Comparison of ENCODE assay signal across 10 cellular contexts in genomic region chr10:35369049-35369760, GRCh38. TPM values are rescaled to one million over a fixed set of nuclear protein-coding genes. Genes with fewer than 3 reads are reported as not detected.
DNase-seq lines count a peak whose midpoint lies in the region; ATAC-seq and TF ChIP-seq lines count a peak whose summit lies in the region.
"Had no signal": no experiment of that assay in that cellular context is flagged by ENCODE, and none has a peak within 500 bp of the region (broad histone marks: within the 10 kb centered on the region; RNA-seq: fewer than 3 reads in every experiment).

No MANE protein-coding gene starts in this region.

- no peak overlapping the region for H2BK120ac ChIP-seq in IMR-90 (ENCODE audit: low read depth, low read length)

- H3K4me1 ChIP-seq in IMR-90 (ENCODE audit: control insufficient read depth, insufficient read depth, low read length) (peaks cover 10% of the 10 kb centered on the region), adipocyte (ENCODE audit: control insufficient read depth, insufficient read depth, low read length) (peaks cover 22% of the 10 kb centered on the region), stomach smooth muscle (ENCODE audit: control insufficient read depth, insufficient read depth, low read length) (peaks cover 27% of the 10 kb centered on the region)

- H3K9me3 ChIP-seq in IMR-90 (ENCODE audit: control insufficient read depth, insufficient read depth, low read length), result no peaks in the 10 kb centered on the region
- no peaks in the 10 kb centered on the region for H3K9me3 ChIP-seq in adipocyte (ENCODE audit: control insufficient read depth, low read length)
- no peaks in the 10 kb centered on the region for H3K9me3 ChIP-seq in stomach smooth muscle (ENCODE audit: control insufficient read depth in 2 of 2, low read length in 2 of 2)

- no peak for TF ChIP-seq POLR2A in IMR-90 (IDR thresholded peaks at IDR 0.05; ENCODE audit: low read depth, low read length)

- no peak for TF ChIP-seq RAD21 in IMR-90 (IDR thresholded peaks at IDR 0.05; ENCODE audit: low read length)

- no peak overlapping the region; a peak in 1 of 4 replicates for H4K8ac ChIP-seq in IMR-90 (ENCODE audit: low read depth in 2 of 2, low read length in 2 of 2)

- H3K4me2 ChIP-seq in IMR-90 (ENCODE audit: low read depth, low read length), result peak overlapping the region; percentile 15; the same call in 1 of the 2 replicates

- no peak overlapping the region for H3K4me3 ChIP-seq in IMR-90 (ENCODE audit: insufficient read depth, low read depth, low read length)
- no peak overlapping the region for H3K4me3 ChIP-seq in adipocyte (ENCODE audit: low read length)
- H3K4me3 ChIP-seq in stomach smooth muscle (ENCODE audit: low read length in 2 of 2), result peak overlapping the region in 1 of 2 donors; percentile 40

- in situ Hi-C loops in IMR-90 (cut with MboI; ENCODE audit: low sequenced_read_pairs), result no loop called here

- WGBS in IMR-90 (ENCODE audit: extremely low coverage in 2 of 2, insufficient read length in 1 of 2), 2 experiments, result 39% methylated on average over 4 of the region's 7 CpGs; no CpG with 5 or more reads in 1 of the 2 experiments

- peaks cover 25% of the 10 kb centered on the region for H3K9me1 ChIP-seq in IMR-90 (ENCODE audit: insufficient read depth, low read length)

- H3K4ac ChIP-seq in IMR-90 (ENCODE audit: low read depth, low read length), result no peak overlapping the region

- TF ChIP-seq CTCF in IMR-90 (conservative IDR thresholded peaks at IDR 0.05; ENCODE audit: low read depth, low read length), result no peak

- peak overlapping the region; percentile 9 for H2AFZ ChIP-seq in IMR-90 (replicated peaks; ENCODE audit: low read length, poor library complexity)

- dilution Hi-C loops in IMR-90 (cut with HindIII; ENCODE audit: low sequenced_read_pairs, unreplicated experiment), result no loop called here

- H3K23ac ChIP-seq in IMR-90 (ENCODE audit: low read depth, low read length), result no peak overlapping the region

- ATAC-seq in IMR-90 (ENCODE audit: low read depth), result peak; percentile 74
- no peak for ATAC-seq in HG03521 (IDR thresholded peaks at IDR 0.05; ENCODE audit: unreplicated experiment)

- H3K27ac ChIP-seq in IMR-90 (ENCODE audit: insufficient read depth, low read length), result peak overlapping the region; percentile 30; the same call in 1 of the 2 replicates
- H3K27ac ChIP-seq in stomach smooth muscle (ENCODE audit: low read length), result peak overlapping the region; percentile 42

- no peak overlapping the region for H4K5ac ChIP-seq in IMR-90 (ENCODE audit: low read depth, low read length)

- no peak overlapping the region for H3K18ac ChIP-seq in IMR-90 (ENCODE audit: low read depth, low read length)

- H4K91ac ChIP-seq in IMR-90 (ENCODE audit: insufficient read depth, low read depth, low read length), result no peak overlapping the region

- intact Hi-C loops in IMR-90 (cut with micrococcal nuclease), result no loop called here

- DNase-seq in IMR-90 (peak; percentile 36), adipocyte (ENCODE audit: low read depth) (peak; percentile 27), left kidney (ENCODE audit: low read depth, low spot score) (peak; percentile 21), NCI-H748 treated with DMSO at 0.1 percent for 48 hours (lab: John Stamatoyannopoulos, UW) (no peak), mucosa of gallbladder (ENCODE audit: low spot score) (no peak), GOT3 (lab: John Stamatoyannopoulos, UW) (no peak)
- DNase-seq: activated CD8-positive, alpha-beta memory T cell treated with anti-CD3 and anti-CD28 coated beads, Interleukin-2, amount 50 U/mL, for 4 hours; RPMI8226 had no signal

- H3K9ac ChIP-seq in IMR-90 (ENCODE audit: low read depth, low read length) (no peak overlapping the region), adipocyte (ENCODE audit: low read length) (no peak overlapping the region), stomach smooth muscle (ENCODE audit: low read length in 2 of 2) (no peak overlapping the region)

- no peak overlapping the region for H3K56ac ChIP-seq in IMR-90 (ENCODE audit: extremely low read depth, insufficient read depth, low read length)

- no TSS peak for BruUV-seq in IMR-90 (replicated peaks; lab: Mats Ljungman, UMichigan)

- CTCF ChIA-PET in IMR-90 (lab: Yijun Ruan, JAX), result no interaction called here

- H3K36me3 ChIP-seq in IMR-90 (ENCODE audit: control insufficient read depth, insufficient read depth, low read length) (no peaks in the 10 kb centered on the region), adipocyte (ENCODE audit: control insufficient read depth, insufficient read depth, low read length, severe bottlenecking) (no peaks in the 10 kb centered on the region), stomach smooth muscle (ENCODE audit: control insufficient read depth in 2 of 2, insufficient read depth in 2 of 2, low read length in 2 of 2) (no peaks in the 10 kb centered on the region)

- H3K27me3 ChIP-seq in IMR-90 (ENCODE audit: control insufficient read depth, insufficient read depth, low read length) (no peaks in the 10 kb centered on the region), adipocyte (replicated peaks; ENCODE audit: control insufficient read depth, insufficient read depth, low read length) (no peaks in the 10 kb centered on the region), stomach smooth muscle (ENCODE audit: control insufficient read depth in 1 of 2, insufficient read depth in 2 of 2, low read length in 2 of 2) (no peaks in the 10 kb centered on the region)

- H3K14ac ChIP-seq in IMR-90 (replicated peaks; ENCODE audit: low read depth, low read length), result no peak overlapping the region

- no peak overlapping the region for H2BK20ac ChIP-seq in IMR-90 (ENCODE audit: low read depth, low read length)

- peaks cover 78% of the 10 kb centered on the region for H4K20me1 ChIP-seq in IMR-90 (ENCODE audit: insufficient read depth, low read length)

- no peak overlapping the region for H2BK5ac ChIP-seq in IMR-90 (ENCODE audit: low read depth, low read length, poor library complexity, severe bottlenecking)

- H2BK15ac ChIP-seq in IMR-90 (ENCODE audit: low read depth, low read length), result no peak overlapping the region

- no peak overlapping the region for H2AK5ac ChIP-seq in IMR-90 (ENCODE audit: low read depth, low read length)

- POLR2A ChIA-PET in IMR-90 (lab: Charles Lee; ENCODE audit: unreplicated experiment), result no interaction called here

- no peak overlapping the region for H2AK9ac ChIP-seq in IMR-90 (replicated peaks; ENCODE audit: low read depth, low read length, poor library complexity)

- peaks cover 22 to 76% of the 10 kb centered on the region in 2 experiments for H3K79me1 ChIP-seq in IMR-90 (ENCODE audit: low read depth in 1 of 2, low read length in 2 of 2)

TF ChIP-seq in IMR-90, 13 proteins besides CTCF, POLR2A, EP300 and RAD21:
- no peak for TF ChIP-seq MXI1 (IDR thresholded peaks at IDR 0.05; ENCODE audit: borderline replicate concordance, low read depth, low read length)
- TF ChIP-seq MAFK (IDR thresholded peaks at IDR 0.05; ENCODE audit: low read depth, low read length), result no peak
- TF ChIP-seq MAZ (IDR thresholded peaks at IDR 0.05; ENCODE audit: borderline replicate concordance, low read depth, low read length), result no peak
- TF ChIP-seq CHD1 (IDR thresholded peaks at IDR 0.05; ENCODE audit: low read depth, low read length), result no peak
- TF ChIP-seq, protein P1, sequence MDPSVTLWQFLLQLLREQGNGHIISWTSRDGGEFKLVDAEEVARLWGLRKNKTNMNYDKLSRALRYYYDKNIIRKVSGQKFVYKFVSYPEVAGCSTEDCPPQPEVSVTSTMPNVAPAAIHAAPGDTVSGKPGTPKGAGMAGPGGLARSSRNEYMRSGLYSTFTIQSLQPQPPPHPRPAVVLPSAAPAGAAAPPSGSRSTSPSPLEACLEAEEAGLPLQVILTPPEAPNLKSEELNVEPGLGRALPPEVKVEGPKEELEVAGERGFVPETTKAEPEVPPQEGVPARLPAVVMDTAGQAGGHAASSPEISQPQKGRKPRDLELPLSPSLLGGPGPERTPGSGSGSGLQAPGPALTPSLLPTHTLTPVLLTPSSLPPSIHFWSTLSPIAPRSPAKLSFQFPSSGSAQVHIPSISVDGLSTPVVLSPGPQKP (IDR thresholded peaks at IDR 0.05; ENCODE audit: borderline replicate concordance, low read depth, low read length), result no peak
- TF ChIP-seq CEBPB (IDR thresholded peaks at IDR 0.05; ENCODE audit: low read depth, low read length), result no peak
- TF ChIP-seq RCOR1 (IDR thresholded peaks at IDR 0.05; ENCODE audit: insufficient replicate concordance, low read length), result no peak
- TF ChIP-seq BHLHE40 (IDR thresholded peaks at IDR 0.05; ENCODE audit: low read depth, low read length), result no peak
- TF ChIP-seq FOS (IDR thresholded peaks at IDR 0.05; ENCODE audit: low read depth, low read length), result no peak
- no peak for TF ChIP-seq NFE2L2 (IDR thresholded peaks at IDR 0.05; ENCODE audit: low read depth, low read length)
- TF ChIP-seq SMC3 (IDR thresholded peaks at IDR 0.05; ENCODE audit: low read depth, low read length), result no peak
- TF ChIP-seq RFX5 (IDR thresholded peaks at IDR 0.05; ENCODE audit: low read depth, low read length), result no peak
- TF ChIP-seq, protein P2, sequence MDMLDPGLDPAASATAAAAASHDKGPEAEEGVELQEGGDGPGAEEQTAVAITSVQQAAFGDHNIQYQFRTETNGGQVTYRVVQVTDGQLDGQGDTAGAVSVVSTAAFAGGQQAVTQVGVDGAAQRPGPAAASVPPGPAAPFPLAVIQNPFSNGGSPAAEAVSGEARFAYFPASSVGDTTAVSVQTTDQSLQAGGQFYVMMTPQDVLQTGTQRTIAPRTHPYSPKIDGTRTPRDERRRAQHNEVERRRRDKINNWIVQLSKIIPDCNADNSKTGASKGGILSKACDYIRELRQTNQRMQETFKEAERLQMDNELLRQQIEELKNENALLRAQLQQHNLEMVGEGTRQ (IDR thresholded peaks at IDR 0.05; ENCODE audit: low read depth, low read length), result no peak

RNA-seq across cellular contexts. Expression of gene CCNY, which starts 32.9 kb away (rescaled TPM):
- total RNA-seq in IMR-90 (2012; rRNA removed), result 81.4 and 131 TPM in 2 replicates
- polyA plus RNA-seq in IMR-90 (2012; rRNA removed), result 24.8 and 38.0 TPM in 2 replicates
- polyA plus RNA-seq in IMR-90 (2012; cell fraction: cytosol; rRNA removed), result 12.8 and 15.6 TPM in 2 replicates
- 9.9 and 36.3 TPM in 2 replicates for polyA plus RNA-seq in IMR-90 (2012; cell fraction: nucleus; rRNA removed; ENCODE audit: low replicate concordance)
- 69.3 TPM for total RNA-seq in mucosa of gallbladder

Comparison
In these comparisons a context has a peak if more than half of its experiments do, and no peak if none do; other contexts are left out.
1. DNase-seq: peak in IMR-90 (single experiment), adipocyte (single experiment) and left kidney (single experiment); none in NCI-H748 treated with DMSO at 0.1 percent for 48 hours (single experiment), mucosa of gallbladder (single experiment) and GOT3 (single experiment).